8 cellular contexts compared by ENCODE assay signal in the genomic region with DNA sequence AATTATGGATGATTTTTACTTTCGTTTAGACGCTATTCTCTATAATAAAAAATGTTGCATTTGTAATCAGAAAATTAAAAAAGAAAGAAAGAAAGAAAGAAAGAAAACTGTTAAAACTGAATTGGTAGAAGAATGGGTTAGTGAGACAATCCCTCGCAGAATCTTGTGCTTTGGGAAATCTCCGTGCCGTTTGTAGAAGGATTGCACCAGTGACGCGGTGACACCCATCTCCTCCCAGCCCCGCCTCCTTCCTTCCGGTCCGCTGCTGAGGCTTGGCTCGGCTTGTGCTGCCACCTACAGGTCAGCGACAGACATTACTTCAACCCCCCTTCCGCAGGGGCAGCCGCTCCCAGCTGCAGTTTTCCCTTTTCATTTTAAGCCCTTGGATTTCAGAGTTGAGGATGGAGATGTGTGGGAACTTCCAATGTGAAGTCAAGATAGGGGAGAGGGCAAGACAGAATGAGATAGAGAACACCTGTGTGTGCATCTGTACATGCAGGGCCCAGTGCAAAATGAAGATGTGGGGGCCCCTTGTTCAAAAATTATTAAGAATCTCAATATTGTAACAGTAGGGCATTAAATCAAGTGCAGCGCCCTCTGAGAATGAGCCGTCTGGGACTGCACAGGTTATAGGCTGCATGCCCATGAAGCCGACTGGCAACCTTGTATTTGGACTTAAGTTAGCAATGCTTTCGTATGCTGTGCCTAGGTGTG. TPM values are rescaled to one million over a fixed set of nuclear protein-coding genes. Genes with fewer than 3 reads are reported as not detected.
DNase-seq lines count a peak whose midpoint lies in the region; ATAC-seq, FAIRE-seq and TF ChIP-seq lines count a peak whose summit lies in the region.

No MANE protein-coding gene starts in this region.

- H3K4me1 ChIP-seq in astrocyte (ENCODE audit: insufficient read depth, low read length), result no peaks in the 10 kb centered on the region

- H3K36me3 Mint-ChIP-seq in astrocyte (ENCODE audit: low read depth, unreplicated experiment), result no peaks in the 10 kb centered on the region

- H2AFZ ChIP-seq in astrocyte (ENCODE audit: low read depth, low read length), result peak overlapping the region; percentile 72

- peaks cover 3% of the 10 kb centered on the region for H3K9me3 Mint-ChIP-seq in astrocyte (ENCODE audit: unreplicated experiment)

- no peak overlapping the region for H3K27ac ChIP-seq in astrocyte (ENCODE audit: low read depth, low read length)

- H3K27ac Mint-ChIP-seq in astrocyte (ENCODE audit: unreplicated experiment), result no peak overlapping the region

- no peaks in the 10 kb centered on the region for H3K9me3 ChIP-seq in astrocyte (ENCODE audit: insufficient read depth, low read depth, low read length)

- peak; percentile 2 for DNase-seq in DMS53 treated with DMSO at 0.1 percent for 48 hours (lab: John Stamatoyannopoulos, UW; ENCODE audit: unreplicated experiment)
- peak; percentile 56 for DNase-seq in NCI-H2029 (lab: John Stamatoyannopoulos, UW)
- DNase-seq in T-helper 22 cell (ENCODE audit: low read depth), result peak; percentile 78
- DNase-seq in astrocyte (ENCODE audit: low read depth), result peak; percentile 52
- peak; percentile 70 to 82 for DNase-seq in hippocampal formation (lab: John Stamatoyannopoulos, UW)
- DNase-seq in retinal pigment epithelial cell (ENCODE audit: low read depth), result peak; percentile 22

- H3K4me1 Mint-ChIP-seq in astrocyte (ENCODE audit: low read depth, unreplicated experiment), result peaks cover 1% of the 10 kb centered on the region

- H3K79me2 ChIP-seq in astrocyte (ENCODE audit: insufficient read depth, low read length), result no peaks in the 10 kb centered on the region

- H3K4me3 Mint-ChIP-seq in astrocyte (ENCODE audit: unreplicated experiment), result peak overlapping the region; percentile 77

- peaks cover 4% of the 10 kb centered on the region for H3K27me3 ChIP-seq in astrocyte (ENCODE audit: insufficient read depth, low read length)

- no peaks in the 10 kb centered on the region for H4K20me1 ChIP-seq in astrocyte (ENCODE audit: insufficient read depth, low read length)

- TF ChIP-seq CTCF in astrocyte (IDR thresholded peaks at IDR 0.05; ENCODE audit: insufficient read depth, low read depth, low read length) (peak; percentile 75), retinal pigment epithelial cell (conservative IDR thresholded peaks at IDR 0.05; ENCODE audit: low read depth, low read length) (peak; percentile 89)

- H3K4me3 ChIP-seq in astrocyte (ENCODE audit: insufficient read depth, low read depth, low read length) (peak overlapping the region; percentile 48), retinal pigment epithelial cell (ENCODE audit: low read length) (peak overlapping the region; percentile 47)

- no peaks in the 10 kb centered on the region for H3K36me3 ChIP-seq in astrocyte (ENCODE audit: insufficient read depth, low read length)

- peak; percentile 70 for ATAC-seq in HG02610 (IDR thresholded peaks at IDR 0.05; ENCODE audit: unreplicated experiment)
- no peak for ATAC-seq in HG02938 (IDR thresholded peaks at IDR 0.05; ENCODE audit: unreplicated experiment)

- peak overlapping the region; percentile 85 for H3K4me2 ChIP-seq in astrocyte (ENCODE audit: low read length)

- peak overlapping the region; percentile 1 for H3K9ac ChIP-seq in astrocyte (ENCODE audit: low read length)

- peaks cover 34% of the 10 kb centered on the region for H3K27me3 Mint-ChIP-seq in astrocyte (ENCODE audit: low read depth, unreplicated experiment)

- FAIRE-seq in astrocyte (lab: Jason Lieb, UNC), result peak; percentile 87

RNA-seq across cellular contexts. Expression of gene TST, which starts 41.1 kb away (rescaled TPM):
- total RNA-seq in astrocyte, result 32.2 and 36.3 TPM in 2 replicates

RNA-seq across cellular contexts. Expression of gene MPST, which starts 41.4 kb away (rescaled TPM):
- total RNA-seq in astrocyte, result 65.2 and 67.8 TPM in 2 replicates

Comparison
In these comparisons a context has a peak if more than half of its experiments do, and no peak if none do; other contexts are left out.
1. DNase-seq: peak in every context shown above with its lines; median percentile 78 in T-helper 22 cell; 76 in hippocampal formation; 56 in NCI-H2029; 52 in astrocyte; 22 in retinal pigment epithelial cell; 2 in DMS53 treated with DMSO at 0.1 percent for 48 hours.